13 cellular contexts compared by ENCODE assay signal in the genomic region with DNA sequence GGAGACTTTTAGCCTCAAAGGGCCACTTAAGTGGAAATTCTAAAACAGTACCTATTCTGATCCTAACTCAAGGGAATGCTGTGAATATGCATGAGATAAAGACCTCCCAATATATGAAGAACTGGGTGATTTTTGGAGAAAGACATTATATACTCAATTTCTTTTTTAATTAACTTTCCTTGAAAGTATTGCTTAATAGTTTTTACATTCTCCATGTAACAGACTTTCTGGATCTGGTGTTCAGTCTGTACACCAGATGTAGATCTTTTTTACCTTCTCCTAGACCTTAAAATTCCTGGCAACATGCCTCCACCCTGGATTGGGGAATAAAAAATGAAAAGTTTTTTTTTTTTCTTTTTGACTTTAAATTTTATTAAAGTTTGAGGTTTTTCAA. TPM values are rescaled to one million over a fixed set of nuclear protein-coding genes. Genes with fewer than 3 reads are reported as not detected.
DNase-seq lines count a peak whose midpoint lies in the region; ATAC-seq and TF ChIP-seq lines count a peak whose summit lies in the region.
"Had no signal": no experiment of that assay in that cellular context is flagged by ENCODE, and none has a peak within 500 bp of the region (broad histone marks: within the 10 kb centered on the region; RNA-seq: fewer than 3 reads in every experiment).

No MANE protein-coding gene starts in this region.

- no peaks in the 10 kb centered on the region for H3K27me3 ChIP-seq in left ventricle myocardium inferior (ENCODE audit: low read depth)
- H3K27me3 ChIP-seq in esophagus squamous epithelium, result no peaks in the 10 kb centered on the region
- no peaks in the 10 kb centered on the region for H3K27me3 ChIP-seq in parathyroid adenoma (ENCODE audit: control insufficient read depth, insufficient read depth, low read length)
- H3K27me3 ChIP-seq in vagina, result no peaks in the 10 kb centered on the region
- H3K27me3 ChIP-seq in MM.1S (replicated peaks; ENCODE audit: insufficient read depth, low read length), result no peaks in the 10 kb centered on the region

- H3F3A ChIP-seq in MM.1S (ENCODE audit: insufficient read depth, low read length), result no peaks in the 10 kb centered on the region

- no peaks in the 10 kb centered on the region for H3K9me2 ChIP-seq in MM.1S (replicated peaks; ENCODE audit: insufficient read depth, low read length)

- no peak overlapping the region for H3K9ac ChIP-seq in parathyroid adenoma
- H3K9ac ChIP-seq in MM.1S (ENCODE audit: low read length), result no peak overlapping the region

- no peaks in the 10 kb centered on the region for H3K79me2 ChIP-seq in parathyroid adenoma
- H3K79me2 ChIP-seq in MM.1S (ENCODE audit: low read length), result no peaks in the 10 kb centered on the region

- H4K20me1 ChIP-seq in MM.1S (ENCODE audit: insufficient read depth, low read length), result no peaks in the 10 kb centered on the region

- TF ChIP-seq CTCF in left ventricle myocardium inferior (IDR thresholded peaks at IDR 0.05; ENCODE audit: borderline replicate concordance), result no peak
- TF ChIP-seq CTCF in esophagus squamous epithelium (IDR thresholded peaks at IDR 0.05), result no peak
- no peak for TF ChIP-seq CTCF in parathyroid adenoma (IDR thresholded peaks at IDR 0.05)
- no peak for TF ChIP-seq CTCF in vagina (IDR thresholded peaks at IDR 0.05)
- TF ChIP-seq CTCF in MM.1S (IDR thresholded peaks at IDR 0.05; ENCODE audit: low read length), result no peak

- no peak overlapping the region for H3K4me2 ChIP-seq in parathyroid adenoma (ENCODE audit: low read length)
- no peak overlapping the region for H3K4me2 ChIP-seq in MM.1S (ENCODE audit: low read depth, low read length)

- intact Hi-C loops in left ventricle myocardium inferior (cut with micrococcal nuclease) (no loop called here), left ventricle myocardium superior (cut with micrococcal nuclease) (no loop called here), esophagus squamous epithelium (cut with DNase I) (no loop called here), vagina (cut with DNase I) (no loop called here)

- H3K27ac ChIP-seq in left ventricle myocardium inferior (replicated peaks), result peak overlapping the region; percentile 89
- H3K27ac ChIP-seq in esophagus squamous epithelium, result peak overlapping the region; percentile 74 to 96 (median 88)
- H3K27ac ChIP-seq in parathyroid adenoma, result peak overlapping the region; percentile 82
- peak overlapping the region; percentile 91 for H3K27ac ChIP-seq in vagina
- H3K27ac ChIP-seq in MM.1S (ENCODE audit: low read length), result no peak overlapping the region

- DNase-seq in left ventricle myocardium inferior (no peak), left ventricle myocardium superior (no peak), esophagus squamous epithelium (lab: John Stamatoyannopoulos, UW) (no peak), vagina (ENCODE audit: extremely low spot score in 2 of 2) (no peak), MM.1S (no peak), HuH-7 (ENCODE audit: low spot score) (no peak)
- DNase-seq: activated CD8-positive, alpha-beta memory T cell treated with anti-CD3 and anti-CD28 coated beads, Interleukin-2, amount 10 ng/mL, durations not matched to agents 7 days and 5 days; amniotic stem cell; DMS79; NCI-H1930; retina had no signal

- ATAC-seq in left ventricle myocardium superior, result no peak
- no peak for ATAC-seq in GM19351 (IDR thresholded peaks at IDR 0.05; ENCODE audit: unreplicated experiment)
- ATAC-seq: activated CD8-positive, alpha-beta memory T cell treated with anti-CD3 and anti-CD28 coated beads, Interleukin-2, amount 10 ng/mL, durations not matched to agents 7 days and 5 days had no signal

- peaks cover 44% of the 10 kb centered on the region for H3K4me1 ChIP-seq in left ventricle myocardium inferior
- H3K4me1 ChIP-seq in esophagus squamous epithelium, result peaks cover 0 to 38% (median 15%) of the 10 kb centered on the region in 3 donors
- no peaks in the 10 kb centered on the region for H3K4me1 ChIP-seq in parathyroid adenoma
- H3K4me1 ChIP-seq in vagina, result peaks cover 25% of the 10 kb centered on the region
- H3K4me1 ChIP-seq in MM.1S (ENCODE audit: low read length), result no peaks in the 10 kb centered on the region

- H3K36me3 ChIP-seq in left ventricle myocardium inferior (peaks cover 16% of the 10 kb centered on the region), esophagus squamous epithelium (peaks cover 0 to 13% (median 0%) of the 10 kb centered on the region in 3 donors), parathyroid adenoma (ENCODE audit: control insufficient read depth, insufficient read depth, low read length) (no peaks in the 10 kb centered on the region), vagina (no peaks in the 10 kb centered on the region), MM.1S (replicated peaks; ENCODE audit: insufficient read depth, low read length) (no peaks in the 10 kb centered on the region)

- H3K9me3 ChIP-seq in left ventricle myocardium inferior (replicated peaks) (peaks cover 30% of the 10 kb centered on the region), esophagus squamous epithelium (peaks cover 0 to 3% (median 0%) of the 10 kb centered on the region in 3 donors), parathyroid adenoma (ENCODE audit: control insufficient read depth, low read length) (no peaks in the 10 kb centered on the region), vagina (no peaks in the 10 kb centered on the region), MM.1S (replicated peaks; ENCODE audit: insufficient read depth, low read length) (no peaks in the 10 kb centered on the region)

- H2AFZ ChIP-seq in parathyroid adenoma (no peak overlapping the region), MM.1S (ENCODE audit: low read length) (no peak overlapping the region)

- TF ChIP-seq POLR2A in esophagus squamous epithelium (IDR thresholded peaks at IDR 0.05), result no peak
- TF ChIP-seq POLR2A in vagina (IDR thresholded peaks at IDR 0.05), result no peak

- H3K4me3 ChIP-seq in left ventricle myocardium inferior (peak overlapping the region; percentile 61), esophagus squamous epithelium (peak overlapping the region; percentile 0 to 64 (median 43)), parathyroid adenoma (ENCODE audit: low read depth, low read length) (no peak overlapping the region), vagina (peak overlapping the region; percentile 35 to 43), MM.1S (ENCODE audit: low read length) (no peak overlapping the region)

RNA-seq across cellular contexts. Expression of a gene that starts 0.8 kb away (rescaled TPM):
- total RNA-seq in left ventricle myocardium inferior (32.6 TPM), left ventricle myocardium superior (26.4 TPM), esophagus squamous epithelium (100 to 1,000 TPM in 1 of 4 donors, 10 to 100 TPM in 2, 1 to 10 TPM in 1; 4.1 to 142 (median 56.8) TPM), vagina (898 TPM)
- total RNA-seq: activated CD8-positive, alpha-beta memory T cell treated with anti-CD3 and anti-CD28 coated beads, Interleukin-2, amount 10 ng/mL, durations not matched to agents 7 days and 5 days had no signal

Comparison
In these comparisons a context has a peak if more than half of its experiments do, and no peak if none do; other contexts are left out.
1. H3K4me3 ChIP-seq: peak in left ventricle myocardium inferior (single experiment), esophagus squamous epithelium (4 of 4) and vagina (2 of 2); none in parathyroid adenoma (single experiment) and MM.1S (single experiment).